In the genomic region with DNA sequence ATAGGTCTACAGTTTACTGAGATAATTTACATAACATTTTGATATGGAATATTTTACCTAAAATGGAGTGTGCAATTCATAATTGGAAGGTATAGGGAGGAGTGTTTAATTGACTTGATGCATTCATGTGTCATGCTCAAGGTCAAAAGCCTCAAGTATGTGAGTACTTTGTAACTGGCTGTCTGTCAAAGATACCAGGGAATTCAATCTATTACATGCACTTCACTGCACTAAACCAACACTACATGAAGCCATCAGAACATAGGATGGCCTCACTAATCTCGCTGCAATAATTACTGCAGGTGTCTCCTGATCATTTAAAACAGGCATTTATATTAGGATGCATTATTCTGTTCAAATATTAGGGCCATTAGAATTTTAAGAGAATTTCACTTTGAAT, we compare ENCODE assay signal across 23 cellular contexts.
"Had no signal": no experiment of that assay in that cellular context is flagged by ENCODE, and none has a peak within 500 bp of the region (broad histone marks: within the 10 kb centered on the region; RNA-seq: fewer than 3 reads in every experiment).

No MANE protein-coding gene starts in this region.

- H3K4me3 Mint-ChIP-seq: activated CD4-positive, alpha-beta memory T cell treated with anti-CD3 and anti-CD28 coated beads for 36 hours; activated naive CD4-positive, alpha-beta T cell treated with anti-CD3 and anti-CD28 coated beads, Interleukin-2, amount 10 ng/mL, durations not matched to agents 7 days and 5 days; activated T-cell treated with anti-CD3 and anti-CD28 coated beads, Interleukin-2, amount 50 U/mL, for 72 hours; dendritic cell treated with granulocyte-macrophage colony-stimulating factor and Interleukin-4, amounts not matched to agents 40 ng/mL and 50 ng/mL, for 4 days; naive B cell; neural progenitor cell; stimulated activated memory B cell treated with anti-CD40 and anti-IgM and Interleukin-4, amounts not matched to agents 10 μg/mL and 1 μg/mL and 100 μg/mL, for 72 hours had no signal

- H3K27me3 Mint-ChIP-seq: activated naive CD4-positive, alpha-beta T cell treated with anti-CD3 and anti-CD28 coated beads, Interleukin-2, amount 10 ng/mL, durations not matched to agents 7 days and 5 days; dendritic cell treated with granulocyte-macrophage colony-stimulating factor and Interleukin-4, amounts not matched to agents 40 ng/mL and 50 ng/mL, for 4 days; naive B cell; stimulated activated memory B cell treated with anti-CD40 and anti-IgM and Interleukin-4, amounts not matched to agents 10 μg/mL and 1 μg/mL and 100 μg/mL, for 72 hours had no signal

- H3K36me3 ChIP-seq: cardiac muscle cell, lower lobe of right lung, neural progenitor cell, sigmoid colon, uterus had no signal

- H2AFZ ChIP-seq: neural progenitor cell had no signal

- H3K27ac ChIP-seq: cardiac muscle cell, lower lobe of right lung, neural progenitor cell, sigmoid colon, uterus had no signal

- H3K9ac ChIP-seq: neural progenitor cell had no signal

- H3K4me2 ChIP-seq: neural progenitor cell, smooth muscle cell had no signal

- H3K9me3 ChIP-seq: lower lobe of right lung, sigmoid colon, uterus had no signal

- H3K4me3 ChIP-seq: cardiac muscle cell, lower lobe of right lung, neural progenitor cell, sigmoid colon, smooth muscle cell, uterus had no signal

- FAIRE-seq: endothelial cell of umbilical vein had no signal

- H3K4me1 Mint-ChIP-seq: activated naive CD4-positive, alpha-beta T cell treated with anti-CD3 and anti-CD28 coated beads, Interleukin-2, amount 10 ng/mL, durations not matched to agents 7 days and 5 days; naive B cell; stimulated activated memory B cell treated with anti-CD40 and anti-IgM and Interleukin-4, amounts not matched to agents 10 μg/mL and 1 μg/mL and 100 μg/mL, for 72 hours had no signal

- DNase-seq: activated CD4-positive, alpha-beta memory T cell treated with anti-CD3 and anti-CD28 coated beads for 36 hours; activated CD4-positive, alpha-beta T cell treated with anti-CD3 and anti-CD28 coated beads for 48 hours; activated effector memory CD4-positive, alpha-beta T cell treated with Interleukin-2 at 50 U/mL for 16 hours; activated naive CD4-positive, alpha-beta T cell treated with anti-CD3 and anti-CD28 coated beads, Interleukin-2, amount 10 ng/mL, durations not matched to agents 7 days and 5 days; activated T-cell treated with anti-CD3 and anti-CD28 coated beads, Interleukin-2, amount 50 U/mL, for 72 hours; amygdala; effector CD4-positive, alpha-beta T cell; hippocampal formation; left colon; lower lobe of right lung; naive B cell; posterior cingulate gyrus; sigmoid colon; stimulated activated CD4-positive, alpha-beta T cell treated with anti-CD3 and anti-CD28 coated beads, Interleukin-15, amount 100 ng/mL, for 24 hours; trophoblast cell; uterus had no signal

- H3K27ac Mint-ChIP-seq: activated CD4-positive, alpha-beta memory T cell treated with anti-CD3 and anti-CD28 coated beads for 36 hours; activated naive CD4-positive, alpha-beta T cell treated with anti-CD3 and anti-CD28 coated beads, Interleukin-2, amount 10 ng/mL, durations not matched to agents 7 days and 5 days; activated T-cell treated with anti-CD3 and anti-CD28 coated beads, Interleukin-2, amount 50 U/mL, for 72 hours; dendritic cell treated with granulocyte-macrophage colony-stimulating factor and Interleukin-4, amounts not matched to agents 40 ng/mL and 50 ng/mL, for 4 days; naive B cell; stimulated activated memory B cell treated with anti-CD40 and anti-IgM and Interleukin-4, amounts not matched to agents 10 μg/mL and 1 μg/mL and 100 μg/mL, for 72 hours had no signal

- H3K27me3 ChIP-seq: cardiac muscle cell, neural progenitor cell, sigmoid colon, uterus had no signal

- H3K4me1 ChIP-seq: lower lobe of right lung, neural progenitor cell, sigmoid colon, uterus had no signal

- ATAC-seq: activated T-cell treated with anti-CD3 and anti-CD28 coated beads, Interleukin-2, amount 50 U/mL, for 72 hours; esophagus mucosa; left colon; lower lobe of right lung; stimulated activated memory B cell treated with anti-CD40 and anti-IgM and Interleukin-4, amounts not matched to agents 10 μg/mL and 1 μg/mL and 100 μg/mL, for 72 hours had no signal

- H3K36me3 Mint-ChIP-seq: activated CD4-positive, alpha-beta memory T cell treated with anti-CD3 and anti-CD28 coated beads for 36 hours; activated naive CD4-positive, alpha-beta T cell treated with anti-CD3 and anti-CD28 coated beads, Interleukin-2, amount 10 ng/mL, durations not matched to agents 7 days and 5 days; naive B cell; neural progenitor cell; stimulated activated memory B cell treated with anti-CD40 and anti-IgM and Interleukin-4, amounts not matched to agents 10 μg/mL and 1 μg/mL and 100 μg/mL, for 72 hours had no signal

- H3K9me3 Mint-ChIP-seq: activated CD4-positive, alpha-beta memory T cell treated with anti-CD3 and anti-CD28 coated beads for 36 hours; activated naive CD4-positive, alpha-beta T cell treated with anti-CD3 and anti-CD28 coated beads, Interleukin-2, amount 10 ng/mL, durations not matched to agents 7 days and 5 days; activated T-cell treated with anti-CD3 and anti-CD28 coated beads, Interleukin-2, amount 50 U/mL, for 72 hours; neural progenitor cell had no signal
